9 cellular contexts compared by ENCODE assay signal in genomic region chr1:43274125-43274803, GRCh38. TPM values are rescaled to one million over a fixed set of nuclear protein-coding genes. Genes with fewer than 3 reads are reported as not detected.
DNase-seq lines count a peak whose midpoint lies in the region; ATAC-seq and TF ChIP-seq lines count a peak whose summit lies in the region.
"Had no signal": no experiment of that assay in that cellular context is flagged by ENCODE, and none has a peak within 500 bp of the region (broad histone marks: within the 10 kb centered on the region; RNA-seq: fewer than 3 reads in every experiment).

No MANE protein-coding gene starts in this region.

- peaks cover 14% of the 10 kb centered on the region for H3K4me1 ChIP-seq in GM23338 (ENCODE audit: insufficient read depth)
- no peaks in the 10 kb centered on the region for H3K4me1 ChIP-seq in HAP-1

- H3K36me3 ChIP-seq in GM23338 (ENCODE audit: insufficient read depth) (no peaks in the 10 kb centered on the region), HAP-1 (replicated peaks) (no peaks in the 10 kb centered on the region)

- H3K27me3 Mint-ChIP-seq in GM23338 (ENCODE audit: insufficient read depth, low read depth, poor library complexity): peaks cover 7% of the 10 kb centered on the region
- H3K27me3 Mint-ChIP-seq in natural killer cell treated with Interleukin-12 subunit alpha and Interleukin-12 subunit beta and Interleukin-15 and Interleukin-18, amount 100 ng/mL, for 72 hours: peaks cover 7 to 11% of the 10 kb centered on the region in 2 donors

- H3K4me3 ChIP-seq in GM23338 (no peak overlapping the region), coronary artery (no peak overlapping the region), HAP-1 (no peak overlapping the region)
- H3K4me3 ChIP-seq: skin epidermis had no signal

- H3K79me2 ChIP-seq in GM23338 (replicated peaks; ENCODE audit: insufficient read depth): 0 out of 2 replicates have a peak, but pooled peaks cover 3% of the 10 kb centered on the region

- H3K36me3 Mint-ChIP-seq in GM23338 (ENCODE audit: low read depth): peaks cover 25% of the 10 kb centered on the region
- no peaks in the 10 kb centered on the region for H3K36me3 Mint-ChIP-seq in natural killer cell treated with Interleukin-12 subunit alpha and Interleukin-12 subunit beta and Interleukin-15 and Interleukin-18, amount 100 ng/mL, for 72 hours

- no peak overlapping the region for H2AFZ ChIP-seq in GM23338

- ATAC-seq in GM23338: no peak
- ATAC-seq in natural killer cell treated with Interleukin-12 subunit alpha and Interleukin-12 subunit beta and Interleukin-15 and Interleukin-18, amount 100 ng/mL, for 72 hours: peak; percentile 83 to 87
- no peak for ATAC-seq in GM21786 (IDR thresholded peaks at IDR 0.05; ENCODE audit: unreplicated experiment)

- H3F3A ChIP-seq in GM23338 (replicated peaks; ENCODE audit: low read depth): 0 out of 2 replicates have a peak, but pooled peaks cover 5% of the 10 kb centered on the region

- H3K9me2 ChIP-seq in GM23338 (ENCODE audit: insufficient read depth): peaks cover 8% of the 10 kb centered on the region; the same call in 1 of the 2 replicates

- no peak for TF ChIP-seq CTCF in GM23338 (conservative IDR thresholded peaks at IDR 0.05; ENCODE audit: low read depth in 2 of 2)
- no peak for TF ChIP-seq CTCF in coronary artery (IDR thresholded peaks at IDR 0.05)

- H3K4me1 Mint-ChIP-seq in GM23338: peaks cover 29% of the 10 kb centered on the region
- peaks cover 32 to 35% of the 10 kb centered on the region in 2 donors for H3K4me1 Mint-ChIP-seq in natural killer cell treated with Interleukin-12 subunit alpha and Interleukin-12 subunit beta and Interleukin-15 and Interleukin-18, amount 100 ng/mL, for 72 hours (ENCODE audit: low read depth in 2 of 2)

- no peak overlapping the region; the same call in 2 of the 3 replicates for H3K4me3 Mint-ChIP-seq in GM23338
- peak overlapping the region; percentile 71 for H3K4me3 Mint-ChIP-seq in natural killer cell treated with Interleukin-12 subunit alpha and Interleukin-12 subunit beta and Interleukin-15 and Interleukin-18, amount 100 ng/mL, for 72 hours

- no peaks in the 10 kb centered on the region for H4K20me1 ChIP-seq in GM23338 (replicated peaks; ENCODE audit: insufficient read depth)

- DNase-seq in A172 (ENCODE audit: low spot score) (peak; percentile 59), GM23338 (ENCODE audit: low spot score) (peak; percentile 33), SW480 (ENCODE audit: low spot score) (peak; percentile 20), coronary artery (ENCODE audit: low spot score) (peak; percentile 64), LoVo (ENCODE audit: low spot score) (no peak), HAP-1 (ENCODE audit: low spot score in 2 of 2) (no peak)
- DNase-seq in natural killer cell treated with Interleukin-12 subunit alpha and Interleukin-12 subunit beta and Interleukin-15 and Interleukin-18, amount 100 ng/mL, for 72 hours (ENCODE audit: low spot score): peak; percentile 73

- H3K27me3 ChIP-seq in GM23338 (ENCODE audit: insufficient read depth) (no peaks in the 10 kb centered on the region), HAP-1 (ENCODE audit: low read depth) (no peaks in the 10 kb centered on the region)

- no peaks in the 10 kb centered on the region; the same call in 2 of the 3 replicates for H3K9me3 Mint-ChIP-seq in GM23338
- peaks cover 3% of the 10 kb centered on the region for H3K9me3 Mint-ChIP-seq in natural killer cell treated with Interleukin-12 subunit alpha and Interleukin-12 subunit beta and Interleukin-15 and Interleukin-18, amount 100 ng/mL, for 72 hours

- H3K27ac ChIP-seq in GM23338 (ENCODE audit: low read depth) (no peak overlapping the region), coronary artery (no peak overlapping the region)

- H3K4me2 ChIP-seq in GM23338: no peak overlapping the region

- H3K9me3 ChIP-seq in HAP-1: no peaks in the 10 kb centered on the region

- peak overlapping the region; percentile 22; the same call in 1 of the 2 replicates for H3K27ac Mint-ChIP-seq in GM23338
- H3K27ac Mint-ChIP-seq in natural killer cell treated with Interleukin-12 subunit alpha and Interleukin-12 subunit beta and Interleukin-15 and Interleukin-18, amount 100 ng/mL, for 72 hours: peak overlapping the region; percentile 89 to 92

- in situ Hi-C loops in HAP-1 (cut with MboI; ENCODE audit: low sequenced_read_pairs): no loop called here

TF ChIP-seq in GM23338, 12 proteins besides CTCF, POLR2A, EP300 and RAD21 (continues in another document):
- TF ChIP-seq ETS1 (IDR thresholded peaks at IDR 0.05): no peak

RNA-seq across cellular contexts. Expression of gene TMEM125, which starts 4.5 kb away (rescaled TPM):
- not detected in 2 replicates for total RNA-seq in A172 (2014; rRNA removed; shearing (Covaris generic))
- total RNA-seq in GM23338 (2014; rRNA removed; shearing (Covaris generic)): 31.4 and 39.3 TPM in 2 replicates
- polyA plus RNA-seq in GM23338 (2016; fragmentation: Nextera tagmentation; extraction: Ambion mirVana): 16.2 and 16.8 TPM in 2 replicates
- not detected for total RNA-seq in natural killer cell treated with Interleukin-12 subunit alpha and Interleukin-12 subunit beta and Interleukin-15 and Interleukin-18, amount 100 ng/mL, for 72 hours

RNA-seq across cellular contexts. Expression of gene C1orf210, which starts 11.1 kb away (rescaled TPM):
- not detected in 2 replicates for total RNA-seq in A172 (2014; rRNA removed; shearing (Covaris generic))
- 13.5 and 17.1 TPM in 2 replicates for total RNA-seq in GM23338 (2014; rRNA removed; shearing (Covaris generic))
- 9.3 and 10.3 TPM in 2 replicates for polyA plus RNA-seq in GM23338 (2016; fragmentation: Nextera tagmentation; extraction: Ambion mirVana)
- not detected for total RNA-seq in natural killer cell treated with Interleukin-12 subunit alpha and Interleukin-12 subunit beta and Interleukin-15 and Interleukin-18, amount 100 ng/mL, for 72 hours

RNA-seq across cellular contexts. Expression of gene TIE1, which starts 26.5 kb away (rescaled TPM):
- total RNA-seq in A172 (2014; rRNA removed; shearing (Covaris generic)): 0.41 and 3.2 TPM in 2 replicates
- total RNA-seq in GM23338 (2014; rRNA removed; shearing (Covaris generic)): 1.5 and 2.3 TPM in 2 replicates
- 0.37 TPM in 2 replicates for polyA plus RNA-seq in GM23338 (2016; fragmentation: Nextera tagmentation; extraction: Ambion mirVana)
- 10 to 100 TPM in 1 of 2 donors, 1 to 10 TPM in 1; 9.6 to 11.4 TPM for total RNA-seq in natural killer cell treated with Interleukin-12 subunit alpha and Interleukin-12 subunit beta and Interleukin-15 and Interleukin-18, amount 100 ng/mL, for 72 hours

Comparison
In these comparisons a context has a peak if more than half of its experiments do, and no peak if none do; other contexts are left out.
1. DNase-seq: peak in A172 (single experiment), GM23338 (single experiment), SW480 (single experiment), coronary artery (single experiment) and natural killer cell treated with Interleukin-12 subunit alpha and Interleukin-12 subunit beta and Interleukin-15 and Interleukin-18, amount 100 ng/mL, for 72 hours (single experiment); none in LoVo (single experiment) and HAP-1 (0 of 2).
2. ATAC-seq: peak in natural killer cell treated with Interleukin-12 subunit alpha and Interleukin-12 subunit beta and Interleukin-15 and Interleukin-18, amount 100 ng/mL, for 72 hours (2 of 2); none in GM23338 (single experiment) and GM21786 (single experiment).
3. RNA of gene TMEM125, which starts 4.5 kb away (total RNA-seq): 31.4 to 39.3 TPM in GM23338; not detected in A172 and not detected in natural killer cell treated with Interleukin-12 subunit alpha and Interleukin-12 subunit beta and Interleukin-15 and Interleukin-18, amount 100 ng/mL, for 72 hours; every median in the first group is over 10 times any median in the second.
4. RNA of gene C1orf210, which starts 11.1 kb away (total RNA-seq): 13.5 to 17.1 TPM in GM23338; not detected in A172 and not detected in natural killer cell treated with Interleukin-12 subunit alpha and Interleukin-12 subunit beta and Interleukin-15 and Interleukin-18, amount 100 ng/mL, for 72 hours; every median in the first group is over 10 times any median in the second.